ENCODE assay signal across 1 cellular context in the genomic region with DNA sequence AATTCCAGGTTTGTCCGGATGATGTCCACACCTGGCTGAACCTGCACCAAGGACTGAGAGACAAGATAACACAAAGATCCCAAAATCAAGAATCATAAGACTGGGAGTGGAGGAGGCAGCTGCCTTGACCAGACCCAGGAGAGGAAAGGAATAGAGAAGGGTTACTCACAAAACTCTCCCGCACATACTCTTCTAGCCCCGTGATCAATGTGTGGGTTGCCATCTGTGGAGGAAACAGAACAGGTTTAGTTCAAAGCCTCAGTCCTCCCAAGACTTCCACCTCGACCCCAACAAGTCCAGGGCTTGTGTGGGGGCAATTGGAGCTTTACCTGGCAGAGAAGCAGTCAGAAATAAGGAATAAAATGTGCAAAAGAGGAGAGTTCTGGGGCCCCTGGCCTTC.
TF ChIP-seq lines count a peak whose summit lies in the region.

No MANE protein-coding gene starts in this region.

TF ChIP-seq in HEK293T, 16 proteins besides CTCF, POLR2A, EP300 and RAD21:
- TF ChIP-seq TARDBP (IDR thresholded peaks at IDR 0.05) (no peak), L3MBTL2 (conservative IDR thresholded peaks at IDR 0.05) (no peak)
- TF ChIP-seq, protein P1, sequence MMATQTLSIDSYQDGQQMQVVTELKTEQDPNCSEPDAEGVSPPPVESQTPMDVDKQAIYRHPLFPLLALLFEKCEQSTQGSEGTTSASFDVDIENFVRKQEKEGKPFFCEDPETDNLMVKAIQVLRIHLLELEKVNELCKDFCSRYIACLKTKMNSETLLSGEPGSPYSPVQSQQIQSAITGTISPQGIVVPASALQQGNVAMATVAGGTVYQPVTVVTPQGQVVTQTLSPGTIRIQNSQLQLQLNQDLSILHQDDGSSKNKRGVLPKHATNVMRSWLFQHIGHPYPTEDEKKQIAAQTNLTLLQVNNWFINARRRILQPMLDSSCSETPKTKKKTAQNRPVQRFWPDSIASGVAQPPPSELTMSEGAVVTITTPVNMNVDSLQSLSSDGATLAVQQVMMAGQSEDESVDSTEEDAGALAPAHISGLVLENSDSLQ (IDR thresholded peaks at IDR 0.05) = no peak
TF ChIP-seq in HEK293T: peak in this region for 0.
